Comparison of ENCODE assay signal across 15 cellular contexts in the genomic region with DNA sequence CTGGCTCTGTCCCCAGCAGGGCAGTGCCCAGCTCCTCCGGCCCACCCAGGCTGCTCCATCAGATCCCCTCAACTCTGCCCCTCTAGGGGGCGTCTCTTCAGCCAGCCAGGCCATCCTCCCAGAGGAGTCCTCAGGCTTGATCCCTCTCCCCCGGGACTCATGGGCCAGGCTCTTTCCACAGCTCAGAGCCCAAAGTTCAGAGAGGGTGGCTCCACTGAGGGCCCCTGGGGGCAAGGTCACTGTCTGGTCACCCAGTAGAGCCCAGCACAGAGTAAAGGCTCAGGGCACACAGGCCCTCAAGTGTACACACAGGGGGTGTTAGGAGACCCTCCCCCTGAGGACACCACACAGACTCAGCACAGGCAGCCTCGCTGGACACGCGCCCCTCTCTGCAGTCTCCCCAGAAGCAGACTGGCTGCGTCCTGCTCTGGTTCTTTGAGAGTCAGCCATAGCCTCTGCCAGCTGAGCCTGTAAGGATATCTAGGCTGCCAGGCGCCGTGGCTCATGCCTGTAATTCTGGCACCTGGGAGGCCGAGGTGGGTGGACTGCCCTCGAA.
DNase-seq lines count a peak whose midpoint lies in the region; ATAC-seq and TF ChIP-seq lines count a peak whose summit lies in the region.
"Had no signal": no experiment of that assay in that cellular context is flagged by ENCODE, and none has a peak within 500 bp of the region (broad histone marks: within the 10 kb centered on the region; RNA-seq: fewer than 3 reads in every experiment).

No MANE protein-coding gene starts in this region.

- H3K27ac Mint-ChIP-seq in IgD-negative memory B cell (peak overlapping the region in 2 of 3 donors; percentile 27 to 81), chondrocyte (ENCODE audit: unreplicated experiment) (no peak overlapping the region)
- H3K27ac Mint-ChIP-seq: effector memory CD8-positive, alpha-beta T cell had no signal

- no peaks in the 10 kb centered on the region for H3K27me3 ChIP-seq in hepatocyte

- H3K36me3 Mint-ChIP-seq in IgD-negative memory B cell: peaks cover 5% of the 10 kb centered on the region
- H3K36me3 Mint-ChIP-seq in chondrocyte (ENCODE audit: low read depth): no peaks in the 10 kb centered on the region

- H3K36me3 ChIP-seq in hepatocyte (replicated peaks; ENCODE audit: insufficient read depth, low read depth): no peaks in the 10 kb centered on the region

- no peak overlapping the region for H3K27ac ChIP-seq in hepatocyte

- DNase-seq in GM12864 (ENCODE audit: low read depth) (no peak), chondrocyte (ENCODE audit: low spot score) (no peak), posterior vena cava (ENCODE audit: low spot score) (peak; percentile 49), GM20000 (ENCODE audit: low spot score) (no peak), hepatocyte (ENCODE audit: low spot score) (no peak)
- DNase-seq: activated CD8-positive, alpha-beta memory T cell treated with anti-CD3 and anti-CD28 coated beads for 24 hours; anterior cingulate cortex; effector memory CD8-positive, alpha-beta T cell; GDM1; occipital lobe; T-helper 1 cell had no signal

- no peak overlapping the region for H2AFZ ChIP-seq in hepatocyte

- no peaks in the 10 kb centered on the region for H3K79me2 ChIP-seq in hepatocyte

- no peak overlapping the region for H3K4me3 ChIP-seq in GM12864 (ENCODE audit: low read depth, low read length)
- no peak overlapping the region for H3K4me3 ChIP-seq in hepatocyte

- TF ChIP-seq CTCF in GM12864 (IDR thresholded peaks at IDR 0.05; ENCODE audit: low read depth, low read length, missing control alignments): peak; percentile 24
- peak; percentile 8 for TF ChIP-seq CTCF in chondrocyte (IDR thresholded peaks at IDR 0.05)
- TF ChIP-seq CTCF in GM20000 (IDR thresholded peaks at IDR 0.05; ENCODE audit: extremely low read depth, missing control alignments): no peak
- no peak for TF ChIP-seq CTCF in hepatocyte (IDR thresholded peaks at IDR 0.05; ENCODE audit: poor library complexity)

- no peaks in the 10 kb centered on the region for H3K9me2 ChIP-seq in hepatocyte (replicated peaks; ENCODE audit: insufficient read depth)

- H3K27me3 Mint-ChIP-seq in IgD-negative memory B cell (peaks cover 2% of the 10 kb centered on the region), chondrocyte (ENCODE audit: low read depth) (peaks cover 34% of the 10 kb centered on the region)

- no peak overlapping the region for H3K4me2 ChIP-seq in hepatocyte

- intact Hi-C loops in posterior vena cava (cut with DNase I): no loop called here

- no peaks in the 10 kb centered on the region for H4K20me1 ChIP-seq in hepatocyte (ENCODE audit: insufficient read depth, poor library complexity, severe bottlenecking)

- H3K9me3 Mint-ChIP-seq in IgD-negative memory B cell (no peaks in the 10 kb centered on the region), chondrocyte (ENCODE audit: low read depth) (no peaks in the 10 kb centered on the region)
- H3K9me3 Mint-ChIP-seq: effector memory CD8-positive, alpha-beta T cell had no signal

- 75% methylated on average over 11 of the region's 11 CpGs for WGBS in hepatocyte (ENCODE audit: low lambda C conversion rate, missing lambda C conversion rate)

- peaks cover 18 to 26% (median 25%) of the 10 kb centered on the region in 3 donors for H3K4me1 Mint-ChIP-seq in IgD-negative memory B cell
- no peaks in the 10 kb centered on the region for H3K4me1 Mint-ChIP-seq in chondrocyte (ENCODE audit: low read depth)

- no peaks in the 10 kb centered on the region for H3K9me3 ChIP-seq in hepatocyte (ENCODE audit: low read depth)

- no peak for ATAC-seq in GM18502 (IDR thresholded peaks at IDR 0.05; ENCODE audit: poor library complexity, unreplicated experiment)
- ATAC-seq: effector memory CD8-positive, alpha-beta T cell; Right ventricle myocardium inferior; sciatic nerve had no signal

- no peak overlapping the region for H3K4me3 Mint-ChIP-seq in IgD-negative memory B cell
- H3K4me3 Mint-ChIP-seq in chondrocyte (ENCODE audit: unreplicated experiment): no peak overlapping the region
- H3K4me3 Mint-ChIP-seq: effector memory CD8-positive, alpha-beta T cell had no signal

- no peaks in the 10 kb centered on the region for H3K4me1 ChIP-seq in hepatocyte (ENCODE audit: insufficient read depth)

Comparison
In these comparisons a context has a peak if more than half of its experiments do, and no peak if none do; other contexts are left out.
1. CTCF ChIP-seq: peak in GM12864 (single experiment) and chondrocyte (single experiment); none in GM20000 (single experiment) and hepatocyte (single experiment).